Comparison of ENCODE assay signal across 3 cellular contexts in the genomic region with DNA sequence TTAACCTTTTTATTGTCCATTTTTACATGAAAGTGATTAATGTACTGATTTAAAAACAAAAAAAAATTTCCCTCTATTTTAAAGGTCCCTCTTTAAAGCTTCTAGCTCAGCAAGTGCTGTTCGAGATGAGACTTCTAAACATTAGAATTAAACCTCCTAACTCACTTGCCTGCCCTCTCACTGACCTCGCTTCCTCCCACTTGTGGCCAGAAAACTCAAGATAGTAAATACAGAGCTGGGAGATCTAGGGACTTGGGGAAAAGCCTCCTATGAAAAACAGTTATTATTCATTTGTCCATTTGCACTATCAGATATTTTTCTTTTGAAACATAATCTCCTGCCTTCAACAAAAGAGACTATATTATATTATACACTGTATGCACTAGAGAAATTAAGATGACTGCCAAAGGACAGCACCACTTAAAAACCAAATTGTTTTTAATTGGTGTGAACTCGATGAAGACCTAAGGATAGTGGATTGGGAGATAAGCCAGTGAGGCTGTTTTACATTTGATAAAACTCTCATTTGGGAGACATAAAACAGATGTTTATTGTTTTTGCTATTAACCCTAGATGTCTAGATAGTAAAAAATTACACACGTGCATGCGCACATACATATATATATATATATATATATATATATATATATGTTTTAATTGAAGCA.
A peak's percentile ranks its signal among the peaks of the same experiment; 100 is the strongest.
TF ChIP-seq lines count a peak whose summit lies in the region.

No MANE protein-coding gene starts in this region.

TF ChIP-seq in IMR-90, 13 proteins besides CTCF, POLR2A, EP300 and RAD21:
- TF ChIP-seq RFX5 (IDR thresholded peaks at IDR 0.05; ENCODE audit: low read depth, low read length) (no peak), RCOR1 (IDR thresholded peaks at IDR 0.05; ENCODE audit: insufficient replicate concordance, low read length) (no peak), CHD1 (IDR thresholded peaks at IDR 0.05; ENCODE audit: low read depth, low read length) (no peak), NFE2L2 (IDR thresholded peaks at IDR 0.05; ENCODE audit: low read depth, low read length) (no peak), CEBPB (IDR thresholded peaks at IDR 0.05; ENCODE audit: low read depth, low read length) (no peak), SMC3 (IDR thresholded peaks at IDR 0.05; ENCODE audit: low read depth, low read length) (no peak)

TF ChIP-seq in SK-N-SH, 30 proteins besides CTCF, POLR2A, EP300 and RAD21:
- TF ChIP-seq GATA2 (CRISPR knock-in tag; IDR thresholded peaks at IDR 0.05) (peak; percentile 76), RCOR1 (IDR thresholded peaks at IDR 0.05; ENCODE audit: low read length) (0 out of 2 replicates have a peak, but pooled peaks have one; percentile 49), MAX (IDR thresholded peaks at IDR 0.05; ENCODE audit: low read depth) (no peak)

TF ChIP-seq in GM12891, 5 proteins besides CTCF, POLR2A, EP300 and RAD21:
- no peak for TF ChIP-seq TAF1 (IDR thresholded peaks at IDR 0.05; ENCODE audit: low read depth, low read length)
- TF ChIP-seq PAX5 (IDR thresholded peaks at IDR 0.05; ENCODE audit: insufficient read depth, low read length, severe bottlenecking): no peak
- TF ChIP-seq POU2F2 (IDR thresholded peaks at IDR 0.05; ENCODE audit: low read depth, low read length): no peak
- TF ChIP-seq SPI1 (IDR thresholded peaks at IDR 0.05; ENCODE audit: low read depth, low read length): no peak
- TF ChIP-seq POLR2AphosphoS5 (IDR thresholded peaks at IDR 0.05; ENCODE audit: low read depth, low read length): no peak
TF ChIP-seq in GM12891: peak in this region for 0.
